In the genomic region with DNA sequence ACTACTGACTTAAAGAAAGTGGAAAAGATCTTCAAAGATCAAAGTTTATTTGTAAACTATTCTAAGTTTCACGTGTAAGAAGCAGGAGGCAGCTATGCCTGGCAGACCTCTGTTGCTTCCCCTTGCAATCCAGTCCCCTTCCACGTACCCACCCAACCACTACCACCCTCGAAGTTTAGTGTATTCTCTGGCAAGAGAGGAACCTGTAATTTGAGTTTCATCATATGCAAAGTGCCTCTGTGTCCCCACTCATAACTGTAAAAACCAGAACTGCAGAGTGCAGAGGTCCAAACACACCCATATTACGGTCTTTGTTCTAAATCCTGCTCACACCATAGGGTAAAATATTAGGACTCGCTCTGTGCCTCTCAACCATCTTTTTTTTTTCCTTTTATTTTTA, we compare ENCODE assay signal across 22 cellular contexts.
"Had no signal": no experiment of that assay in that cellular context is flagged by ENCODE, and none has a peak within 500 bp of the region (broad histone marks: within the 10 kb centered on the region; RNA-seq: fewer than 3 reads in every experiment).

No MANE protein-coding gene starts in this region.

- H3K27ac ChIP-seq: dorsolateral prefrontal cortex, foreskin keratinocyte, lower lobe of right lung, sigmoid colon, thyroid gland had no signal

- H3K9me3 Mint-ChIP-seq: activated CD4-positive, alpha-beta memory T cell treated with anti-CD3 and anti-CD28 coated beads for 36 hours; activated naive CD8-positive, alpha-beta T cell treated with anti-CD3 and anti-CD28 coated beads, Interleukin-2, amount 10 ng/mL, durations not matched to agents 7 days and 5 days; activated T-helper 17 cell treated with anti-CD3 and anti-CD28 coated beads, Interleukin-2, amount 50 U/mL, for 72 hours; T-helper 2 cell treated with Interferon-gamma antibody and Interleukin-4, amounts not matched to agents 5 μg/mL and 100 μg/mL, for 36 hours had no signal

- FAIRE-seq: keratinocyte had no signal

- H3K4me1 Mint-ChIP-seq: mesothelial cell of epicardium, nephron, WTC11 had no signal

- H3K27ac Mint-ChIP-seq: activated CD4-positive, alpha-beta memory T cell treated with anti-CD3 and anti-CD28 coated beads for 36 hours; activated naive CD8-positive, alpha-beta T cell treated with anti-CD3 and anti-CD28 coated beads, Interleukin-2, amount 10 ng/mL, durations not matched to agents 7 days and 5 days; activated T-helper 17 cell treated with anti-CD3 and anti-CD28 coated beads, Interleukin-2, amount 50 U/mL, for 72 hours; brain; mesothelial cell of epicardium; nephron; T-helper 2 cell treated with Interferon-gamma antibody and Interleukin-4, amounts not matched to agents 5 μg/mL and 100 μg/mL, for 36 hours; WTC11 had no signal

- H3K4me1 ChIP-seq: foreskin keratinocyte, sigmoid colon had no signal

- ATAC-seq: activated T-helper 17 cell treated with anti-CD3 and anti-CD28 coated beads, Interleukin-2, amount 50 U/mL, for 72 hours; foreskin keratinocyte; WTC11 had no signal

- H3K9me3 ChIP-seq: lower lobe of right lung, sigmoid colon, thyroid gland had no signal

- H3K27me3 ChIP-seq: dorsolateral prefrontal cortex, foreskin keratinocyte, sigmoid colon, thyroid gland had no signal

- H3K36me3 ChIP-seq: lower lobe of right lung, sigmoid colon, thyroid gland had no signal

- H3K4me3 Mint-ChIP-seq: activated CD4-positive, alpha-beta memory T cell treated with anti-CD3 and anti-CD28 coated beads for 36 hours; activated naive CD8-positive, alpha-beta T cell treated with anti-CD3 and anti-CD28 coated beads, Interleukin-2, amount 10 ng/mL, durations not matched to agents 7 days and 5 days; activated T-helper 17 cell treated with anti-CD3 and anti-CD28 coated beads, Interleukin-2, amount 50 U/mL, for 72 hours; brain; mesothelial cell of epicardium; nephron; T-helper 2 cell treated with Interferon-gamma antibody and Interleukin-4, amounts not matched to agents 5 μg/mL and 100 μg/mL, for 36 hours; WTC11 had no signal

- H3K27me3 Mint-ChIP-seq: activated CD4-positive, alpha-beta memory T cell treated with anti-CD3 and anti-CD28 coated beads for 36 hours; activated T-helper 17 cell treated with anti-CD3 and anti-CD28 coated beads, Interleukin-2, amount 50 U/mL, for 72 hours; brain had no signal

- H3K4me3 ChIP-seq: dorsolateral prefrontal cortex, lower lobe of right lung, sigmoid colon, thyroid gland had no signal

- DNase-seq: activated CD4-positive, alpha-beta memory T cell treated with anti-CD3 and anti-CD28 coated beads for 36 hours; activated CD4-positive, alpha-beta T cell treated with anti-CD3 and anti-CD28 coated beads for 4 hours; activated naive CD4-positive, alpha-beta T cell; activated naive CD8-positive, alpha-beta T cell treated with anti-CD3 and anti-CD28 coated beads, Interleukin-2, amount 10 ng/mL, durations not matched to agents 7 days and 5 days; activated T-cell treated with anti-CD3 and anti-CD28 coated beads for 4 hours; caudate nucleus; dorsolateral prefrontal cortex; foreskin keratinocyte; hypothalamus; lower lobe of right lung; occipital lobe; posterior cingulate gyrus; sigmoid colon; stimulated activated naive CD4-positive, alpha-beta T cell; thyroid gland had no signal
